In genomic region chr13:35163674-35164073, GRCh38 we compare ENCODE assay signal across 15 cellular contexts.
DNase-seq lines count a peak whose midpoint lies in the region; ATAC-seq and TF ChIP-seq lines count a peak whose summit lies in the region.
"Had no signal": no experiment of that assay in that cellular context is flagged by ENCODE, and none has a peak within 500 bp of the region (broad histone marks: within the 10 kb centered on the region; RNA-seq: fewer than 3 reads in every experiment).

No MANE protein-coding gene starts in this region.

- H3K4me1 Mint-ChIP-seq in T-cell = peaks cover 6 to 9% (median 7%) of the 10 kb centered on the region in 3 donors

- H3K9ac ChIP-seq in PC-3 (ENCODE audit: low read length) = no peak overlapping the region

- intact Hi-C loops in PC-3 (cut with micrococcal nuclease) = loop anchor here (1.0 to 10.0 kb wide), 2 partner anchors 801 to 1232 kb away; no protein-coding TSS in a partner anchor
- intact Hi-C loops in A673 (cut with micrococcal nuclease; ENCODE audit: unreplicated experiment) = loop anchor here (2.0 to 10.0 kb wide), 4 partner anchors 799 to 1289 kb away; no protein-coding TSS in a partner anchor

- CTCF ChIA-PET in PC-3 (lab: Charles Lee) = interaction anchor here (0.5 to 0.8 kb wide), 2 partner anchors 219 to 1288 kb away, joined by 3 to 4 read pairs; no protein-coding TSS in a partner anchor
- CTCF ChIA-PET in T-cell (lab: Charles Lee) = interaction anchor here in 1 of 2 donors (0.7 to 0.9 kb wide), 2 partner anchors 1364 to 1377 kb away, joined by 3 read pairs; no protein-coding TSS in a partner anchor
- CTCF ChIA-PET in A673 (lab: Charles Lee) = no interaction called here

- H3K9me3 Mint-ChIP-seq in T-cell = no peaks in the 10 kb centered on the region

- no TSS peak for BruUV-seq in PC-3 (replicated peaks; lab: Mats Ljungman, UMichigan)
- BruUV-seq in A673 (replicated peaks; lab: Mats Ljungman, UMichigan) = no TSS peak

- no peaks in the 10 kb centered on the region for H3F3A ChIP-seq in PC-3 (ENCODE audit: low read length, unreplicated experiment)

- H3K27me3 Mint-ChIP-seq in T-cell = no peaks in the 10 kb centered on the region

- no peaks in the 10 kb centered on the region for H3K36me3 ChIP-seq in PC-3 (ENCODE audit: low read depth, low read length)
- H3K36me3 ChIP-seq in HAP-1 (replicated peaks) = no peaks in the 10 kb centered on the region
- H3K36me3 ChIP-seq in A673 (ENCODE audit: insufficient read depth, low read length, poor library complexity, severe bottlenecking) = no peaks in the 10 kb centered on the region

- H3K27me3 ChIP-seq in PC-3 (ENCODE audit: low read length) (no peaks in the 10 kb centered on the region), HAP-1 (ENCODE audit: low read depth) (no peaks in the 10 kb centered on the region), A673 (replicated peaks; ENCODE audit: insufficient read depth, low read depth, low read length, poor library complexity) (no peaks in the 10 kb centered on the region)
- H3K27me3 ChIP-seq: dorsolateral prefrontal cortex had no signal

- H3K9me3 ChIP-seq in PC-3 (ENCODE audit: low read length) = no peaks in the 10 kb centered on the region
- no peaks in the 10 kb centered on the region for H3K9me3 ChIP-seq in HAP-1
- H3K9me3 ChIP-seq in A673 (ENCODE audit: low read depth, low read length, poor library complexity, severe bottlenecking) = no peaks in the 10 kb centered on the region
- H3K9me3 ChIP-seq: A549, psoas muscle had no signal

- H3K4me3 Mint-ChIP-seq in T-cell = no peak overlapping the region

- H3K4me3 ChIP-seq in GM12865 (ENCODE audit: low read depth, low read length) (no peak overlapping the region), PC-3 (ENCODE audit: low read length) (no peak overlapping the region), HAP-1 (no peak overlapping the region), A673 (ENCODE audit: low read depth, low read length, poor library complexity, severe bottlenecking) (no peak overlapping the region)
- H3K4me3 ChIP-seq: A549, dorsolateral prefrontal cortex, psoas muscle had no signal

- H3K27ac ChIP-seq in PC-3 (ENCODE audit: low read length) (no peak overlapping the region), A673 (ENCODE audit: low read depth, low read length, poor library complexity, severe bottlenecking) (no peak overlapping the region)
- H3K27ac ChIP-seq: A549, dorsolateral prefrontal cortex, psoas muscle had no signal

- H3K4me2 ChIP-seq in PC-3 (ENCODE audit: low read length) = no peak overlapping the region
- H3K4me2 ChIP-seq: A549 had no signal

- in situ Hi-C loops in HAP-1 (cut with MboI; ENCODE audit: low sequenced_read_pairs) = loop anchor here (25.0 kb wide), 1 partner anchor 1226 kb away; no protein-coding TSS in a partner anchor

- H3K36me3 Mint-ChIP-seq in T-cell = no peaks in the 10 kb centered on the region

- POLR2A ChIA-PET in PC-3 (lab: Charles Lee; ENCODE audit: unreplicated experiment) = no interaction called here
- POLR2A ChIA-PET in T-cell (lab: Charles Lee) = no interaction called here
- POLR2A ChIA-PET in A673 (lab: Charles Lee; ENCODE audit: low non-redundant PET) = no interaction called here

- TF ChIP-seq CTCF in GM12865 (IDR thresholded peaks at IDR 0.05; ENCODE audit: insufficient read depth, low read depth, low read length, missing control alignments) (no peak), PC-3 (conservative IDR thresholded peaks at IDR 0.05; ENCODE audit: low read depth, low read length) (no peak), A673 (conservative IDR thresholded peaks at IDR 0.05; ENCODE audit: low read depth, low read length) (no peak)

- peak; percentile 61 for DNase-seq in GM12865 (ENCODE audit: low read depth)
- DNase-seq in PC-3 = no peak
- DNase-seq in T-cell = no peak
- no peak for DNase-seq in HAP-1 (ENCODE audit: low spot score in 2 of 2)
- no peak for DNase-seq in A673 (ENCODE audit: low spot score)
- DNase-seq: activated CD4-positive, alpha-beta T cell treated with anti-CD3 and anti-CD28 coated beads for 1 hour; activated T-cell treated with anti-CD3 and anti-CD28 coated beads, Interleukin-2, amount 50 U/mL, for 48 hours; DMS 273 treated with DMSO at 0.1 percent for 48 hours; dorsolateral prefrontal cortex; psoas muscle; stimulated activated CD4-positive, alpha-beta T cell treated with anti-CD3 and anti-CD28 coated beads, Interleukin-1b, Interleukin-23, amount 100 ng/mL, for 48 hours had no signal

- H3K79me2 ChIP-seq in PC-3 (ENCODE audit: low read length) = no peaks in the 10 kb centered on the region

- H2AFZ ChIP-seq in PC-3 (ENCODE audit: low read length) = no peak overlapping the region

- H4K20me1 ChIP-seq in PC-3 (ENCODE audit: low read length) = no peaks in the 10 kb centered on the region

- H3K4me1 ChIP-seq in PC-3 (ENCODE audit: insufficient read depth, low read length) = no peaks in the 10 kb centered on the region
- peaks cover 8% of the 10 kb centered on the region; the same call in 1 of the 2 replicates for H3K4me1 ChIP-seq in HAP-1
- no peaks in the 10 kb centered on the region for H3K4me1 ChIP-seq in A673 (ENCODE audit: insufficient read depth, low read length, poor library complexity, severe bottlenecking)
- H3K4me1 ChIP-seq: A549, psoas muscle had no signal

- ATAC-seq in GM19395 (IDR thresholded peaks at IDR 0.05; ENCODE audit: unreplicated experiment) (peak; percentile 57), HG02759 (IDR thresholded peaks at IDR 0.05; ENCODE audit: unreplicated experiment) (peak; percentile 44), HG03378 (IDR thresholded peaks at IDR 0.05; ENCODE audit: unreplicated experiment) (peak; percentile 42), PC-3 (no peak), T-cell (replicated peaks in 1 of 4) (no peak)

- no peaks in the 10 kb centered on the region for H3K9me2 ChIP-seq in PC-3 (replicated peaks; ENCODE audit: low read length)

- no peak overlapping the region for H3K27ac Mint-ChIP-seq in T-cell

Comparison
In these comparisons a context has a peak if more than half of its experiments do, and no peak if none do; other contexts are left out.
1. ATAC-seq: peak in GM19395 (single experiment), HG02759 (single experiment) and HG03378 (single experiment); none in PC-3 (single experiment) and T-cell (0 of 4).